Comparison of ENCODE assay signal across 1 cellular context in the genomic region with DNA sequence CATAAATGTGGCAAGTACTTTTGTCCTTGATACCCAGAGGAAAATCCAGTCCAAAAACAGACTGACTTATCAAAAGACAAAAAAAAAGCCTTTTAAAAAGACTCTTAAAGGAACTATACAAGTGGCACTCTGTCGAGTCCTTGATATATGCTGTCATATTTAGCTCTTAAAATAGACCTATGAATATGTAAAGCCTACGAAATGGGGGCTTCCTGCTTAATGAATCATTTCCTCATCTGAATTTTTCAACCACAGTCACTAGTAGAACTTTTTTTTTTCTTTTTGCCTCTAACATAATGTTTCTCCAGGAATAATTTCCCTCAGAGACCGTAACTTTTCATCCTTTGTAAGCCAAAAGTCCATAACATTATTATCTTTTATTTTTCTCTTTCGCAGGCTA.
TF ChIP-seq lines count a peak whose summit lies in the region.

No MANE protein-coding gene starts in this region.

TF ChIP-seq in GM12878, 131 proteins besides CTCF, POLR2A, EP300 and RAD21 (continued from another document):
- TF ChIP-seq ETV6 (conservative IDR thresholded peaks at IDR 0.05 in 1 of 2, IDR thresholded peaks at IDR 0.05 in 1 of 2; ENCODE audit: borderline replicate concordance in 1 of 2, low read depth in 1 of 2) (no peak), SUPT20H (IDR thresholded peaks at IDR 0.05; ENCODE audit: borderline replicate concordance, control insufficient read depth, low read depth, low read length) (no peak), RB1 (IDR thresholded peaks at IDR 0.05; ENCODE audit: borderline replicate concordance) (no peak), NFIC (IDR thresholded peaks at IDR 0.05; ENCODE audit: low read depth, low read length) (peak; percentile 61; the same call in 1 of the 2 replicates), MXI1 (IDR thresholded peaks at IDR 0.05; ENCODE audit: low read depth, low read length) (no peak), MEF2A (IDR thresholded peaks at IDR 0.05; ENCODE audit: insufficient read depth, low read depth, low read length) (peak; percentile 32; the same call in 1 of the 2 replicates), ASH2L (IDR thresholded peaks at IDR 0.05; ENCODE audit: borderline replicate concordance, low read depth) (no peak), FOXM1 (IDR thresholded peaks at IDR 0.05; ENCODE audit: low read depth, low read length) (0 out of 2 replicates have a peak, but pooled peaks have one; percentile 5), NR2F1 (conservative IDR thresholded peaks at IDR 0.05) (no peak), GATAD2B (conservative IDR thresholded peaks at IDR 0.05; ENCODE audit: low read depth) (no peak), SIX5 (IDR thresholded peaks at IDR 0.05; ENCODE audit: low read depth, low read length, severe bottlenecking) (no peak), TCF7 (IDR thresholded peaks at IDR 0.05; ENCODE audit: borderline replicate concordance) (no peak), ZSCAN29 (IDR thresholded peaks at IDR 0.05) (no peak), POLR2AphosphoS2 (IDR thresholded peaks at IDR 0.05; ENCODE audit: low read depth, low read length) (no peak), KLF5 (IDR thresholded peaks at IDR 0.05; ENCODE audit: partially characterized antibody) (no peak), JUNB (IDR thresholded peaks at IDR 0.05) (peak; percentile 45), SREBF2 (IDR thresholded peaks at IDR 0.05; ENCODE audit: low read length) (no peak), CBFB (IDR thresholded peaks at IDR 0.05; ENCODE audit: low read depth) (no peak), POU2F2 (IDR thresholded peaks at IDR 0.05; ENCODE audit: borderline replicate concordance, low read depth, low read length) (peak; percentile 76; the same call in 2 of the 3 replicates), CREB1 (IDR thresholded peaks at IDR 0.05; ENCODE audit: low read depth) (peak; percentile 58; the same call in 1 of the 2 replicates), CEBPB (IDR thresholded peaks at IDR 0.05; ENCODE audit: borderline replicate concordance in 1 of 2, low read depth in 2 of 2, low read length in 2 of 2) (no peak), MEF2B (IDR thresholded peaks at IDR 0.05; ENCODE audit: partially characterized antibody, poor library complexity, severe bottlenecking) (peak; percentile 11), NRF1 (conservative IDR thresholded peaks at IDR 0.05; ENCODE audit: low read depth, low read length) (no peak), ATF7 (IDR thresholded peaks at IDR 0.05; ENCODE audit: low read depth) (peak; percentile 56; the same call in 1 of the 2 replicates)
- TF ChIP-seq, protein P1, sequence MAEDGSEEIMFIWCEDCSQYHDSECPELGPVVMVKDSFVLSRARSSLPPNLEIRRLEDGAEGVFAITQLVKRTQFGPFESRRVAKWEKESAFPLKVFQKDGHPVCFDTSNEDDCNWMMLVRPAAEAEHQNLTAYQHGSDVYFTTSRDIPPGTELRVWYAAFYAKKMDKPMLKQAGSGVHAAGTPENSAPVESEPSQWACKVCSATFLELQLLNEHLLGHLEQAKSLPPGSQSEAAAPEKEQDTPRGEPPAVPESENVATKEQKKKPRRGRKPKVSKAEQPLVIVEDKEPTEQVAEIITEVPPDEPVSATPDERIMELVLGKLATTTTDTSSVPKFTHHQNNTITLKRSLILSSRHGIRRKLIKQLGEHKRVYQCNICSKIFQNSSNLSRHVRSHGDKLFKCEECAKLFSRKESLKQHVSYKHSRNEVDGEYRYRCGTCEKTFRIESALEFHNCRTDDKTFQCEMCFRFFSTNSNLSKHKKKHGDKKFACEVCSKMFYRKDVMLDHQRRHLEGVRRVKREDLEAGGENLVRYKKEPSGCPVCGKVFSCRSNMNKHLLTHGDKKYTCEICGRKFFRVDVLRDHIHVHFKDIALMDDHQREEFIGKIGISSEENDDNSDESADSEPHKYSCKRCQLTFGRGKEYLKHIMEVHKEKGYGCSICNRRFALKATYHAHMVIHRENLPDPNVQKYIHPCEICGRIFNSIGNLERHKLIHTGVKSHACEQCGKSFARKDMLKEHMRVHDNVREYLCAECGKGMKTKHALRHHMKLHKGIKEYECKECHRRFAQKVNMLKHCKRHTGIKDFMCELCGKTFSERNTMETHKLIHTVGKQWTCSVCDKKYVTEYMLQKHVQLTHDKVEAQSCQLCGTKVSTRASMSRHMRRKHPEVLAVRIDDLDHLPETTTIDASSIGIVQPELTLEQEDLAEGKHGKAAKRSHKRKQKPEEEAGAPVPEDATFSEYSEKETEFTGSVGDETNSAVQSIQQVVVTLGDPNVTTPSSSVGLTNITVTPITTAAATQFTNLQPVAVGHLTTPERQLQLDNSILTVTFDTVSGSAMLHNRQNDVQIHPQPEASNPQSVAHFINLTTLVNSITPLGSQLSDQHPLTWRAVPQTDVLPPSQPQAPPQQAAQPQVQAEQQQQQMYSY (CRISPR knock-in tag; IDR thresholded peaks at IDR 0.05) = no peak
- TF ChIP-seq, protein P2, sequence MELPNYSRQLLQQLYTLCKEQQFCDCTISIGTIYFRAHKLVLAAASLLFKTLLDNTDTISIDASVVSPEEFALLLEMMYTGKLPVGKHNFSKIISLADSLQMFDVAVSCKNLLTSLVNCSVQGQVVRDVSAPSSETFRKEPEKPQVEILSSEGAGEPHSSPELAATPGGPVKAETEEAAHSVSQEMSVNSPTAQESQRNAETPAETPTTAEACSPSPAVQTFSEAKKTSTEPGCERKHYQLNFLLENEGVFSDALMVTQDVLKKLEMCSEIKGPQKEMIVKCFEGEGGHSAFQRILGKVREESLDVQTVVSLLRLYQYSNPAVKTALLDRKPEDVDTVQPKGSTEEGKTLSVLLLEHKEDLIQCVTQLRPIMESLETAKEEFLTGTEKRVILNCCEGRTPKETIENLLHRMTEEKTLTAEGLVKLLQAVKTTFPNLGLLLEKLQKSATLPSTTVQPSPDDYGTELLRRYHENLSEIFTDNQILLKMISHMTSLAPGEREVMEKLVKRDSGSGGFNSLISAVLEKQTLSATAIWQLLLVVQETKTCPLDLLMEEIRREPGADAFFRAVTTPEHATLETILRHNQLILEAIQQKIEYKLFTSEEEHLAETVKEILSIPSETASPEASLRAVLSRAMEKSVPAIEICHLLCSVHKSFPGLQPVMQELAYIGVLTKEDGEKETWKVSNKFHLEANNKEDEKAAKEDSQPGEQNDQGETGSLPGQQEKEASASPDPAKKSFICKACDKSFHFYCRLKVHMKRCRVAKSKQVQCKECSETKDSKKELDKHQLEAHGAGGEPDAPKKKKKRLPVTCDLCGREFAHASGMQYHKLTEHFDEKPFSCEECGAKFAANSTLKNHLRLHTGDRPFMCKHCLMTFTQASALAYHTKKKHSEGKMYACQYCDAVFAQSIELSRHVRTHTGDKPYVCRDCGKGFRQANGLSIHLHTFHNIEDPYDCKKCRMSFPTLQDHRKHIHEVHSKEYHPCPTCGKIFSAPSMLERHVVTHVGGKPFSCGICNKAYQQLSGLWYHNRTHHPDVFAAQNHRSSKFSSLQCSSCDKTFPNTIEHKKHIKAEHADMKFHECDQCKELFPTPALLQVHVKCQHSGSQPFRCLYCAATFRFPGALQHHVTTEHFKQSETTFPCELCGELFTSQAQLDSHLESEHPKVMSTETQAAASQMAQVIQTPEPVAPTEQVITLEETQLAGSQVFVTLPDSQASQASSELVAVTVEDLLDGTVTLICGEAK (IDR thresholded peaks at IDR 0.05; ENCODE audit: borderline replicate concordance) = no peak
- TF ChIP-seq, protein P3, sequence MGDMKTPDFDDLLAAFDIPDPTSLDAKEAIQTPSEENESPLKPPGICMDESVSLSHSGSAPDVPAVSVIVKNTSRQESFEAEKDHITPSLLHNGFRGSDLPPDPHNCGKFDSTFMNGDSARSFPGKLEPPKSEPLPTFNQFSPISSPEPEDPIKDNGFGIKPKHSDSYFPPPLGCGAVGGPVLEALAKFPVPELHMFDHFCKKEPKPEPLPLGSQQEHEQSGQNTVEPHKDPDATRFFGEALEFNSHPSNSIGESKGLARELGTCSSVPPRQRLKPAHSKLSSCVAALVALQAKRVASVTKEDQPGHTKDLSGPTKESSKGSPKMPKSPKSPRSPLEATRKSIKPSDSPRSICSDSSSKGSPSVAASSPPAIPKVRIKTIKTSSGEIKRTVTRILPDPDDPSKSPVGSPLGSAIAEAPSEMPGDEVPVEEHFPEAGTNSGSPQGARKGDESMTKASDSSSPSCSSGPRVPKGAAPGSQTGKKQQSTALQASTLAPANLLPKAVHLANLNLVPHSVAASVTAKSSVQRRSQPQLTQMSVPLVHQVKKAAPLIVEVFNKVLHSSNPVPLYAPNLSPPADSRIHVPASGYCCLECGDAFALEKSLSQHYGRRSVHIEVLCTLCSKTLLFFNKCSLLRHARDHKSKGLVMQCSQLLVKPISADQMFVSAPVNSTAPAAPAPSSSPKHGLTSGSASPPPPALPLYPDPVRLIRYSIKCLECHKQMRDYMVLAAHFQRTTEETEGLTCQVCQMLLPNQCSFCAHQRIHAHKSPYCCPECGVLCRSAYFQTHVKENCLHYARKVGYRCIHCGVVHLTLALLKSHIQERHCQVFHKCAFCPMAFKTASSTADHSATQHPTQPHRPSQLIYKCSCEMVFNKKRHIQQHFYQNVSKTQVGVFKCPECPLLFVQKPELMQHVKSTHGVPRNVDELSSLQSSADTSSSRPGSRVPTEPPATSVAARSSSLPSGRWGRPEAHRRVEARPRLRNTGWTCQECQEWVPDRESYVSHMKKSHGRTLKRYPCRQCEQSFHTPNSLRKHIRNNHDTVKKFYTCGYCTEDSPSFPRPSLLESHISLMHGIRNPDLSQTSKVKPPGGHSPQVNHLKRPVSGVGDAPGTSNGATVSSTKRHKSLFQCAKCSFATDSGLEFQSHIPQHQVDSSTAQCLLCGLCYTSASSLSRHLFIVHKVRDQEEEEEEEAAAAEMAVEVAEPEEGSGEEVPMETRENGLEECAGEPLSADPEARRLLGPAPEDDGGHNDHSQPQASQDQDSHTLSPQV (IDR thresholded peaks at IDR 0.05) = no peak
- TF ChIP-seq, protein P4, sequence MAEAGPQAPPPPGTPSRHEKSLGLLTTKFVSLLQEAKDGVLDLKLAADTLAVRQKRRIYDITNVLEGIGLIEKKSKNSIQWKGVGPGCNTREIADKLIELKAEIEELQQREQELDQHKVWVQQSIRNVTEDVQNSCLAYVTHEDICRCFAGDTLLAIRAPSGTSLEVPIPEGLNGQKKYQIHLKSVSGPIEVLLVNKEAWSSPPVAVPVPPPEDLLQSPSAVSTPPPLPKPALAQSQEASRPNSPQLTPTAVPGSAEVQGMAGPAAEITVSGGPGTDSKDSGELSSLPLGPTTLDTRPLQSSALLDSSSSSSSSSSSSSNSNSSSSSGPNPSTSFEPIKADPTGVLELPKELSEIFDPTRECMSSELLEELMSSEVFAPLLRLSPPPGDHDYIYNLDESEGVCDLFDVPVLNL (IDR thresholded peaks at IDR 0.05; ENCODE audit: low read depth, low read length) = no peak
- TF ChIP-seq, protein P5, sequence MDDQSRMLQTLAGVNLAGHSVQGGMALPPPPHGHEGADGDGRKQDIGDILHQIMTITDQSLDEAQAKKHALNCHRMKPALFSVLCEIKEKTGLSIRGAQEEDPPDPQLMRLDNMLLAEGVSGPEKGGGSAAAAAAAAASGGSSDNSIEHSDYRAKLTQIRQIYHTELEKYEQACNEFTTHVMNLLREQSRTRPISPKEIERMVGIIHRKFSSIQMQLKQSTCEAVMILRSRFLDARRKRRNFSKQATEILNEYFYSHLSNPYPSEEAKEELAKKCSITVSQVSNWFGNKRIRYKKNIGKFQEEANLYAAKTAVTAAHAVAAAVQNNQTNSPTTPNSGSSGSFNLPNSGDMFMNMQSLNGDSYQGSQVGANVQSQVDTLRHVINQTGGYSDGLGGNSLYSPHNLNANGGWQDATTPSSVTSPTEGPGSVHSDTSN (IDR thresholded peaks at IDR 0.05; ENCODE audit: insufficient replicate concordance, low read depth, low read length) = no peak
- TF ChIP-seq, protein P6, sequence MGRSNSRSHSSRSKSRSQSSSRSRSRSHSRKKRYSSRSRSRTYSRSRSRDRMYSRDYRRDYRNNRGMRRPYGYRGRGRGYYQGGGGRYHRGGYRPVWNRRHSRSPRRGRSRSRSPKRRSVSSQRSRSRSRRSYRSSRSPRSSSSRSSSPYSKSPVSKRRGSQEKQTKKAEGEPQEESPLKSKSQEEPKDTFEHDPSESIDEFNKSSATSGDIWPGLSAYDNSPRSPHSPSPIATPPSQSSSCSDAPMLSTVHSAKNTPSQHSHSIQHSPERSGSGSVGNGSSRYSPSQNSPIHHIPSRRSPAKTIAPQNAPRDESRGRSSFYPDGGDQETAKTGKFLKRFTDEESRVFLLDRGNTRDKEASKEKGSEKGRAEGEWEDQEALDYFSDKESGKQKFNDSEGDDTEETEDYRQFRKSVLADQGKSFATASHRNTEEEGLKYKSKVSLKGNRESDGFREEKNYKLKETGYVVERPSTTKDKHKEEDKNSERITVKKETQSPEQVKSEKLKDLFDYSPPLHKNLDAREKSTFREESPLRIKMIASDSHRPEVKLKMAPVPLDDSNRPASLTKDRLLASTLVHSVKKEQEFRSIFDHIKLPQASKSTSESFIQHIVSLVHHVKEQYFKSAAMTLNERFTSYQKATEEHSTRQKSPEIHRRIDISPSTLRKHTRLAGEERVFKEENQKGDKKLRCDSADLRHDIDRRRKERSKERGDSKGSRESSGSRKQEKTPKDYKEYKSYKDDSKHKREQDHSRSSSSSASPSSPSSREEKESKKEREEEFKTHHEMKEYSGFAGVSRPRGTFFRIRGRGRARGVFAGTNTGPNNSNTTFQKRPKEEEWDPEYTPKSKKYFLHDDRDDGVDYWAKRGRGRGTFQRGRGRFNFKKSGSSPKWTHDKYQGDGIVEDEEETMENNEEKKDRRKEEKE (IDR thresholded peaks at IDR 0.05) = no peak
- TF ChIP-seq, protein P7, sequence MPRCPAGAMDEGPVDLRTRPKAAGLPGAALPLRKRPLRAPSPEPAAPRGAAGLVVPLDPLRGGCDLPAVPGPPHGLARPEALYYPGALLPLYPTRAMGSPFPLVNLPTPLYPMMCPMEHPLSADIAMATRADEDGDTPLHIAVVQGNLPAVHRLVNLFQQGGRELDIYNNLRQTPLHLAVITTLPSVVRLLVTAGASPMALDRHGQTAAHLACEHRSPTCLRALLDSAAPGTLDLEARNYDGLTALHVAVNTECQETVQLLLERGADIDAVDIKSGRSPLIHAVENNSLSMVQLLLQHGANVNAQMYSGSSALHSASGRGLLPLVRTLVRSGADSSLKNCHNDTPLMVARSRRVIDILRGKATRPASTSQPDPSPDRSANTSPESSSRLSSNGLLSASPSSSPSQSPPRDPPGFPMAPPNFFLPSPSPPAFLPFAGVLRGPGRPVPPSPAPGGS (IDR thresholded peaks at IDR 0.05; ENCODE audit: borderline replicate concordance, insufficient read depth, low read depth, low read length, poor library complexity, severe bottlenecking) = no peak
- TF ChIP-seq, protein P8, sequence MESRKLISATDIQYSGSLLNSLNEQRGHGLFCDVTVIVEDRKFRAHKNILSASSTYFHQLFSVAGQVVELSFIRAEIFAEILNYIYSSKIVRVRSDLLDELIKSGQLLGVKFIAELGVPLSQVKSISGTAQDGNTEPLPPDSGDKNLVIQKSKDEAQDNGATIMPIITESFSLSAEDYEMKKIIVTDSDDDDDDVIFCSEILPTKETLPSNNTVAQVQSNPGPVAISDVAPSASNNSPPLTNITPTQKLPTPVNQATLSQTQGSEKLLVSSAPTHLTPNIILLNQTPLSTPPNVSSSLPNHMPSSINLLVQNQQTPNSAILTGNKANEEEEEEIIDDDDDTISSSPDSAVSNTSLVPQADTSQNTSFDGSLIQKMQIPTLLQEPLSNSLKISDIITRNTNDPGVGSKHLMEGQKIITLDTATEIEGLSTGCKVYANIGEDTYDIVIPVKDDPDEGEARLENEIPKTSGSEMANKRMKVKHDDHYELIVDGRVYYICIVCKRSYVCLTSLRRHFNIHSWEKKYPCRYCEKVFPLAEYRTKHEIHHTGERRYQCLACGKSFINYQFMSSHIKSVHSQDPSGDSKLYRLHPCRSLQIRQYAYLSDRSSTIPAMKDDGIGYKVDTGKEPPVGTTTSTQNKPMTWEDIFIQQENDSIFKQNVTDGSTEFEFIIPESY (IDR thresholded peaks at IDR 0.05) = no peak
